In genomic region chr2:171702781-171703556, GRCh38 we compare ENCODE assay signal across 13 cellular contexts. TPM values are rescaled to one million over a fixed set of nuclear protein-coding genes. Genes with fewer than 3 reads are reported as not detected.
DNase-seq lines count a peak whose midpoint lies in the region; ATAC-seq, FAIRE-seq and TF ChIP-seq lines count a peak whose summit lies in the region.
"Had no signal": no experiment of that assay in that cellular context is flagged by ENCODE, and none has a peak within 500 bp of the region (broad histone marks: within the 10 kb centered on the region; RNA-seq: fewer than 3 reads in every experiment).

No MANE protein-coding gene starts in this region.

- no peak overlapping the region for H3K4me2 ChIP-seq in mesenchymal stem cell (ENCODE audit: low read length, poor library complexity, severe bottlenecking)

- no peaks in the 10 kb centered on the region for H3K9me3 ChIP-seq in CD4-positive, alpha-beta memory T cell (ENCODE audit: control insufficient read depth in 1 of 2, low read length in 2 of 2)
- no peaks in the 10 kb centered on the region for H3K9me3 ChIP-seq in mesenchymal stem cell (ENCODE audit: control insufficient read depth, low read length)
- H3K9me3 ChIP-seq in small intestine (ENCODE audit: control insufficient read depth, low read depth): no peaks in the 10 kb centered on the region
- H3K9me3 ChIP-seq: colonic mucosa had no signal

- FAIRE-seq in bronchial epithelial cell (lab: Jason Lieb, UNC): no peak
- FAIRE-seq in small intestine (lab: Jason Lieb, UNC): no peak
- FAIRE-seq: GM19239 had no signal

- CTCF ChIA-PET in CD4-positive, alpha-beta memory T cell (lab: Charles Lee; ENCODE audit: partially characterized antibody): interaction anchor here (0.6 to 2.5 kb wide), 16 partner anchors 9 to 775 kb away, joined by 3 to 11 read pairs (median 4); partner anchors contain the start of genes DLX2 and DYNC1I2
- CTCF ChIA-PET in activated CD4-positive, alpha-beta memory T cell treated with anti-CD3 and anti-CD28 coated beads, Interleukin-2, amount 10 ng/mL, durations not matched to agents 7 days and 5 days (lab: Charles Lee): interaction anchor here (0.5 to 7.1 kb wide), 14 partner anchors 10 to 426 kb away, joined by 3 to 64 read pairs (median 4); partner anchors contain the start of genes DLX2 and DYNC1I2

- no peak overlapping the region for H2BK12ac ChIP-seq in mesenchymal stem cell (ENCODE audit: low read length in 2 of 2)

- peak overlapping the region in 5 of 7 donors; percentile 29 to 51 (median 42) for H3K27ac Mint-ChIP-seq in CD4-positive, alpha-beta memory T cell
- no peak overlapping the region for H3K27ac Mint-ChIP-seq in activated CD4-positive, alpha-beta memory T cell treated with anti-CD3 and anti-CD28 coated beads, Interleukin-2, amount 10 ng/mL, durations not matched to agents 7 days and 5 days
- H3K27ac Mint-ChIP-seq: activated CD4-positive, alpha-beta memory T cell treated with anti-CD3 and anti-CD28 coated beads for 36 hours had no signal

- peak overlapping the region; percentile 49 for H3K9ac ChIP-seq in mesenchymal stem cell (ENCODE audit: low read length)

- H3K4ac ChIP-seq in mesenchymal stem cell (ENCODE audit: low read depth in 1 of 2, low read length in 2 of 2): no peak overlapping the region

- H2AK5ac ChIP-seq in mesenchymal stem cell (ENCODE audit: low read length, severe bottlenecking): peak overlapping the region; percentile 59

- intact Hi-C loops in CD4-positive, alpha-beta memory T cell (cut with micrococcal nuclease): loop anchor here (2.0 to 10.0 kb wide), 3 partner anchors 762 to 1232 kb away; no protein-coding TSS in a partner anchor

- H2BK15ac ChIP-seq in mesenchymal stem cell (ENCODE audit: low read depth, poor library complexity, severe bottlenecking): no peak overlapping the region

- TF ChIP-seq CTCF in bronchial epithelial cell (IDR thresholded peaks at IDR 0.05; ENCODE audit: insufficient read depth, low read length, severe bottlenecking): no peak

- peaks cover 7 to 23% of the 10 kb centered on the region in 2 donors for H3K36me3 Mint-ChIP-seq in CD4-positive, alpha-beta memory T cell
- H3K36me3 Mint-ChIP-seq in activated CD4-positive, alpha-beta memory T cell treated with anti-CD3 and anti-CD28 coated beads, Interleukin-2, amount 10 ng/mL, durations not matched to agents 7 days and 5 days (ENCODE audit: low read depth): peaks cover 13% of the 10 kb centered on the region

- ATAC-seq in HG03175 (IDR thresholded peaks at IDR 0.05; ENCODE audit: unreplicated experiment): no peak

- no peak overlapping the region for H3K4me3 ChIP-seq in CD4-positive, alpha-beta memory T cell (ENCODE audit: low read length in 2 of 2)
- no peak overlapping the region for H3K4me3 ChIP-seq in bronchial epithelial cell (ENCODE audit: low read depth, low read length)
- H3K4me3 ChIP-seq in mesenchymal stem cell (ENCODE audit: insufficient read depth in 1 of 2, low read depth in 1 of 2, low read length in 2 of 2): no peak overlapping the region
- no peak overlapping the region for H3K4me3 ChIP-seq in small intestine (ENCODE audit: low read depth in 1 of 2, low read length in 2 of 2)
- H3K4me3 ChIP-seq: colonic mucosa had no signal

- H3K27me3 ChIP-seq in CD4-positive, alpha-beta memory T cell (ENCODE audit: insufficient read depth, low read length): no peaks in the 10 kb centered on the region
- no peaks in the 10 kb centered on the region for H3K27me3 ChIP-seq in bronchial epithelial cell (ENCODE audit: control insufficient read depth, insufficient read depth, low read length)
- no peaks in the 10 kb centered on the region for H3K27me3 ChIP-seq in mesenchymal stem cell (ENCODE audit: control insufficient read depth in 1 of 2, insufficient read depth in 1 of 2, low read length in 2 of 2)
- no peaks in the 10 kb centered on the region for H3K27me3 ChIP-seq in small intestine (ENCODE audit: control insufficient read depth in 2 of 2, insufficient read depth in 2 of 2, low read length in 2 of 2)
- H3K27me3 ChIP-seq: colonic mucosa had no signal

- H3K4me1 Mint-ChIP-seq in CD4-positive, alpha-beta memory T cell: peaks cover 6 to 12% (median 8%) of the 10 kb centered on the region in 4 donors
- peaks cover 1% of the 10 kb centered on the region for H3K4me1 Mint-ChIP-seq in activated CD4-positive, alpha-beta memory T cell treated with anti-CD3 and anti-CD28 coated beads, Interleukin-2, amount 10 ng/mL, durations not matched to agents 7 days and 5 days

- WGBS in mesenchymal stem cell: 94% methylated on average over 6 of the region's 7 CpGs
- WGBS in small intestine, 3 donors: 92 to 94% (median 93%) methylated on average over 7 of the region's 7 CpGs

- no peak for DNase-seq in CD4-positive, alpha-beta memory T cell
- peak; percentile 56 for DNase-seq in LHCN-M2 (ENCODE audit: low read depth)
- peak; percentile 17 for DNase-seq in bronchial epithelial cell (ENCODE audit: low read depth)
- DNase-seq in mesenchymal stem cell: peak; percentile 41
- DNase-seq in small intestine: no peak
- DNase-seq in SKM-1 (lab: John Stamatoyannopoulos, UW; ENCODE audit: unreplicated experiment): no peak
- no peak for DNase-seq in activated CD4-positive, alpha-beta memory T cell treated with anti-CD3 and anti-CD28 coated beads, Interleukin-2, amount 10 ng/mL, durations not matched to agents 7 days and 5 days
- DNase-seq: activated CD4-positive, alpha-beta memory T cell treated with anti-CD3 and anti-CD28 coated beads for 36 hours; colonic mucosa; NCI-H1105; NCI-H774 had no signal

- POLR2A ChIA-PET in CD4-positive, alpha-beta memory T cell (lab: Charles Lee; ENCODE audit: partially characterized antibody): no interaction called here
- POLR2A ChIA-PET in activated CD4-positive, alpha-beta memory T cell treated with anti-CD3 and anti-CD28 coated beads, Interleukin-2, amount 10 ng/mL, durations not matched to agents 7 days and 5 days (lab: Charles Lee): no interaction called here

- H4K91ac ChIP-seq in mesenchymal stem cell (ENCODE audit: low read length): no peak overlapping the region

- no peak overlapping the region for H2AFZ ChIP-seq in mesenchymal stem cell (ENCODE audit: low read depth, low read length)

- no peaks in the 10 kb centered on the region for H3K27me3 Mint-ChIP-seq in CD4-positive, alpha-beta memory T cell
- H3K27me3 Mint-ChIP-seq in activated CD4-positive, alpha-beta memory T cell treated with anti-CD3 and anti-CD28 coated beads, Interleukin-2, amount 10 ng/mL, durations not matched to agents 7 days and 5 days: no peaks in the 10 kb centered on the region
- H3K27me3 Mint-ChIP-seq: activated CD4-positive, alpha-beta memory T cell treated with anti-CD3 and anti-CD28 coated beads for 36 hours had no signal

- no peak overlapping the region for H2BK5ac ChIP-seq in mesenchymal stem cell (ENCODE audit: low read depth, low read length, poor library complexity, severe bottlenecking)

- no peak overlapping the region for H2BK120ac ChIP-seq in mesenchymal stem cell (ENCODE audit: low read depth, low read length)

- peak overlapping the region; percentile 72 for H4K8ac ChIP-seq in mesenchymal stem cell (ENCODE audit: low read length)

- H3K4me3 Mint-ChIP-seq in CD4-positive, alpha-beta memory T cell: no peak overlapping the region
- H3K4me3 Mint-ChIP-seq in activated CD4-positive, alpha-beta memory T cell treated with anti-CD3 and anti-CD28 coated beads, Interleukin-2, amount 10 ng/mL, durations not matched to agents 7 days and 5 days: no peak overlapping the region
- H3K4me3 Mint-ChIP-seq: activated CD4-positive, alpha-beta memory T cell treated with anti-CD3 and anti-CD28 coated beads for 36 hours had no signal

- H3K27ac ChIP-seq in CD4-positive, alpha-beta memory T cell (ENCODE audit: low read depth, low read length): no peak overlapping the region
- peak overlapping the region; percentile 43 for H3K27ac ChIP-seq in mesenchymal stem cell (ENCODE audit: low read length, poor library complexity, severe bottlenecking)
- no peak overlapping the region for H3K27ac ChIP-seq in small intestine (ENCODE audit: low read depth in 1 of 2, low read length in 1 of 2)
- H3K27ac ChIP-seq: colonic mucosa had no signal

- H3K23ac ChIP-seq in mesenchymal stem cell (ENCODE audit: low read length in 2 of 2): no peak overlapping the region

- H3K9me3 Mint-ChIP-seq in CD4-positive, alpha-beta memory T cell: no peaks in the 10 kb centered on the region
- H3K9me3 Mint-ChIP-seq in activated CD4-positive, alpha-beta memory T cell treated with anti-CD3 and anti-CD28 coated beads, Interleukin-2, amount 10 ng/mL, durations not matched to agents 7 days and 5 days: no peaks in the 10 kb centered on the region
- H3K9me3 Mint-ChIP-seq: activated CD4-positive, alpha-beta memory T cell treated with anti-CD3 and anti-CD28 coated beads for 36 hours had no signal

- no peak overlapping the region for H3K14ac ChIP-seq in mesenchymal stem cell (ENCODE audit: low read length in 2 of 2)

- H3K36me3 ChIP-seq in CD4-positive, alpha-beta memory T cell (ENCODE audit: insufficient read depth, low read length): peaks cover 2% of the 10 kb centered on the region
- H3K36me3 ChIP-seq in bronchial epithelial cell (ENCODE audit: control insufficient read depth, insufficient read depth, low read length) (peaks cover 1% of the 10 kb centered on the region), mesenchymal stem cell (ENCODE audit: control insufficient read depth in 1 of 2, insufficient read depth in 2 of 2, low read depth in 1 of 2, low read length in 2 of 2) (peaks cover 9 to 37% of the 10 kb centered on the region in 2 experiments), small intestine (ENCODE audit: control insufficient read depth in 2 of 2, insufficient read depth in 2 of 2, low read length in 2 of 2) (peaks cover 0 to 5% of the 10 kb centered on the region in 2 donors)
- H3K36me3 ChIP-seq: colonic mucosa had no signal

- no peak overlapping the region for H3K18ac ChIP-seq in mesenchymal stem cell (ENCODE audit: low read depth in 1 of 2, low read length in 2 of 2)

- H3K4me1 ChIP-seq in CD4-positive, alpha-beta memory T cell (ENCODE audit: insufficient read depth, low read length): no peaks in the 10 kb centered on the region
- H3K4me1 ChIP-seq in mesenchymal stem cell (ENCODE audit: control insufficient read depth, insufficient read depth, low read depth, low read length) (peaks cover 5% of the 10 kb centered on the region), small intestine (ENCODE audit: control insufficient read depth in 2 of 2, insufficient read depth in 1 of 2, low read depth in 1 of 2, low read length in 1 of 2) (no peaks in the 10 kb centered on the region)
- H3K4me1 ChIP-seq: colonic mucosa had no signal

- peaks cover 2% of the 10 kb centered on the region for H3K79me1 ChIP-seq in mesenchymal stem cell (replicated peaks; ENCODE audit: low read length, poor library complexity, severe bottlenecking)

RNA-seq across cellular contexts. Expression of gene DYNC1I2, which starts 15.7 kb away (rescaled TPM):
- total RNA-seq in CD4-positive, alpha-beta memory T cell: 10 to 100 TPM; 50.2 to 50.3 TPM
- 10 to 100 TPM; 31.2 to 35.9 TPM for polyA plus RNA-seq in CD4-positive, alpha-beta memory T cell
- total RNA-seq in LHCN-M2 (2014; rRNA removed) (178 and 196 TPM in 2 replicates), bronchial epithelial cell (95.1 and 103 TPM in 2 replicates)
- polyA plus RNA-seq in LHCN-M2 (2012): 118 TPM
- 226 TPM for polyA plus RNA-seq in mesenchymal stem cell (2013, experiment 1 of 2)
- 231 TPM for polyA plus RNA-seq in mesenchymal stem cell (2013, experiment 2 of 2)
- polyA plus RNA-seq in small intestine: 100 to 1,000 TPM in 2 of 3 donors, 10 to 100 TPM in 1; 76.4 to 137 (median 117) TPM
- 10 to 100 TPM; 51.5 to 55.3 TPM for total RNA-seq in activated CD4-positive, alpha-beta memory T cell treated with anti-CD3 and anti-CD28 coated beads, Interleukin-2, amount 10 ng/mL, durations not matched to agents 7 days and 5 days

Comparison
In these comparisons a context has a peak if more than half of its experiments do, and no peak if none do; other contexts are left out.
1. DNase-seq: peak in LHCN-M2 (single experiment), bronchial epithelial cell (single experiment) and mesenchymal stem cell (single experiment); none in CD4-positive, alpha-beta memory T cell (0 of 5), small intestine (single experiment), SKM-1 (single experiment) and activated CD4-positive, alpha-beta memory T cell treated with anti-CD3 and anti-CD28 coated beads, Interleukin-2, amount 10 ng/mL, durations not matched to agents 7 days and 5 days (single experiment).